ENCODE assay signal across 19 cellular contexts in genomic region chr3:150090877-150091276, GRCh38.
DNase-seq lines count a peak whose midpoint lies in the region; ATAC-seq and TF ChIP-seq lines count a peak whose summit lies in the region.
"Had no signal": no experiment of that assay in that cellular context is flagged by ENCODE, and none has a peak within 500 bp of the region (broad histone marks: within the 10 kb centered on the region; RNA-seq: fewer than 3 reads in every experiment).

No MANE protein-coding gene starts in this region.

- H3K27ac ChIP-seq in neural progenitor cell, result no peak overlapping the region
- H3K27ac ChIP-seq: 22Rv1 had no signal

- no peaks in the 10 kb centered on the region for H3K4me1 ChIP-seq in neural progenitor cell

- H3K9ac ChIP-seq in neural progenitor cell, result no peak overlapping the region

- no peaks in the 10 kb centered on the region for H3K9me3 ChIP-seq in neural progenitor cell (ENCODE audit: low read depth)

- TF ChIP-seq CTCF in AG10803 (conservative IDR thresholded peaks at IDR 0.05; ENCODE audit: low read length) (no peak), HFFc6 (IDR thresholded peaks at IDR 0.05) (no peak), neural progenitor cell (IDR thresholded peaks at IDR 0.05) (no peak)

- no peak for ATAC-seq in HG02571 (IDR thresholded peaks at IDR 0.05; ENCODE audit: unreplicated experiment)
- ATAC-seq: K562, PC-3 had no signal

- no peaks in the 10 kb centered on the region for H4K20me1 ChIP-seq in neural progenitor cell (ENCODE audit: low read depth)

- no peak overlapping the region for H3K4me3 ChIP-seq in AG10803 (ENCODE audit: low read length)
- no peak overlapping the region for H3K4me3 ChIP-seq in neural progenitor cell
- H3K4me3 ChIP-seq: K562 had no signal

- H3K4me2 ChIP-seq in neural progenitor cell, result no peak overlapping the region

- H3K27me3 ChIP-seq in neural progenitor cell, result no peaks in the 10 kb centered on the region

- intact Hi-C loops in head of caudate nucleus (cut with DNase I), result no loop called here

- DNase-seq in AG10803 (ENCODE audit: low read depth), result peak; percentile 40
- DNase-seq in HFFc6, result peak; percentile 17
- peak; percentile 51 for DNase-seq in amniotic epithelial cell (ENCODE audit: low read depth)
- DNase-seq in neural progenitor cell (ENCODE audit: low spot score), result no peak
- DNase-seq in NCI-H1105 treated with DMSO at 0.1 percent for 48 hours (lab: John Stamatoyannopoulos, UW), result no peak
- DNase-seq in GF-D8 (lab: John Stamatoyannopoulos, UW), result no peak
- no peak for DNase-seq in head of caudate nucleus
- DNase-seq: DND-41, H7, NCI-H1105, NCI-H187, NCI-H2107, PC-3, RPMI8226, SIG-M5 had no signal

- H3K36me3 ChIP-seq in neural progenitor cell, result no peaks in the 10 kb centered on the region

- H3K27ac Mint-ChIP-seq in HFFc6, result peak overlapping the region; percentile 24
- H3K27ac Mint-ChIP-seq in neural progenitor cell, result peak overlapping the region; percentile 61
- H3K27ac Mint-ChIP-seq: B cell had no signal

- H3K36me3 Mint-ChIP-seq in HFFc6 (ENCODE audit: low read depth) (no peaks in the 10 kb centered on the region), neural progenitor cell (no peaks in the 10 kb centered on the region)

- no peak overlapping the region for H2AFZ ChIP-seq in neural progenitor cell (replicated peaks)

- no peaks in the 10 kb centered on the region for H3K79me2 ChIP-seq in neural progenitor cell (ENCODE audit: low read depth)

- H3K27me3 Mint-ChIP-seq in HFFc6 (ENCODE audit: insufficient read depth), result no peaks in the 10 kb centered on the region; the same call in 1 of the 2 replicates
- H3K27me3 Mint-ChIP-seq in neural progenitor cell (ENCODE audit: insufficient read depth, low read depth), result peaks cover 2% of the 10 kb centered on the region

- H3K9me3 Mint-ChIP-seq in HFFc6, result no peaks in the 10 kb centered on the region
- H3K9me3 Mint-ChIP-seq in neural progenitor cell, result peaks cover 5% of the 10 kb centered on the region

- H3K4me3 Mint-ChIP-seq in HFFc6 (peak overlapping the region; percentile 37; the same call in 1 of the 2 replicates), neural progenitor cell (no peak overlapping the region)
- H3K4me3 Mint-ChIP-seq: B cell had no signal

- H3K4me1 Mint-ChIP-seq in HFFc6 (ENCODE audit: low read depth), result peaks cover 51% of the 10 kb centered on the region
- H3K4me1 Mint-ChIP-seq in neural progenitor cell, result peaks cover 24% of the 10 kb centered on the region
- H3K4me1 Mint-ChIP-seq: B cell had no signal

- no peaks in the 10 kb centered on the region for H3F3A ChIP-seq in neural progenitor cell (ENCODE audit: low read depth)

Comparison
In these comparisons a context has a peak if more than half of its experiments do, and no peak if none do; other contexts are left out.
1. DNase-seq: peak in AG10803 (single experiment), HFFc6 (single experiment) and amniotic epithelial cell (single experiment); none in neural progenitor cell (single experiment), NCI-H1105 treated with DMSO at 0.1 percent for 48 hours (single experiment), GF-D8 (single experiment) and head of caudate nucleus (0 of 42).